ENCODE assay signal across 26 cellular contexts in genomic region chr22:26313291-26313690, GRCh38.
"Had no signal": no experiment of that assay in that cellular context is flagged by ENCODE, and none has a peak within 500 bp of the region (broad histone marks: within the 10 kb centered on the region; RNA-seq: fewer than 3 reads in every experiment).

No MANE protein-coding gene starts in this region.

- H3K27me3 ChIP-seq: colonic mucosa had no signal

- FAIRE-seq: endothelial cell of umbilical vein, islet of Langerhans, keratinocyte had no signal

- H3K9me3 ChIP-seq: colonic mucosa, esophagus squamous epithelium, gastrocnemius medialis, left lung, mucosa of descending colon had no signal

- H3K4me1 ChIP-seq: colonic mucosa, esophagus squamous epithelium, gastrocnemius medialis, heart right ventricle, left lung had no signal

- H3K27ac ChIP-seq: colonic mucosa, epithelial cell of prostate, esophagus squamous epithelium, gastrocnemius medialis, heart right ventricle, left lung had no signal

- H3K4me3 ChIP-seq: colonic mucosa, esophagus squamous epithelium, gastrocnemius medialis, heart right ventricle, left lung, lung, mucosa of descending colon had no signal

- H3K36me3 ChIP-seq: colonic mucosa, esophagus squamous epithelium, gastrocnemius medialis, heart right ventricle, left lung had no signal

- DNase-seq: colonic mucosa; cortex of kidney; effector CD8-positive, alpha-beta T cell; effector memory CD8-positive, alpha-beta T cell; erythroblast; esophagus squamous epithelium; foreskin fibroblast; foreskin melanocyte; gastrocnemius medialis; glutamatergic neuron; head of caudate nucleus; heart right ventricle; hippocampal formation; left cardiac atrium; left lung; left ventricle myocardium superior; mammary epithelial cell; mesendoderm; mucosa of descending colon; naive B cell had no signal

- ATAC-seq: effector memory CD8-positive, alpha-beta T cell; esophagus mucosa; gastrocnemius medialis; heart right ventricle; left cardiac atrium; left lung; left ventricle myocardium superior; mucosa of descending colon had no signal
